1 cellular context compared by ENCODE assay signal in the genomic region with DNA sequence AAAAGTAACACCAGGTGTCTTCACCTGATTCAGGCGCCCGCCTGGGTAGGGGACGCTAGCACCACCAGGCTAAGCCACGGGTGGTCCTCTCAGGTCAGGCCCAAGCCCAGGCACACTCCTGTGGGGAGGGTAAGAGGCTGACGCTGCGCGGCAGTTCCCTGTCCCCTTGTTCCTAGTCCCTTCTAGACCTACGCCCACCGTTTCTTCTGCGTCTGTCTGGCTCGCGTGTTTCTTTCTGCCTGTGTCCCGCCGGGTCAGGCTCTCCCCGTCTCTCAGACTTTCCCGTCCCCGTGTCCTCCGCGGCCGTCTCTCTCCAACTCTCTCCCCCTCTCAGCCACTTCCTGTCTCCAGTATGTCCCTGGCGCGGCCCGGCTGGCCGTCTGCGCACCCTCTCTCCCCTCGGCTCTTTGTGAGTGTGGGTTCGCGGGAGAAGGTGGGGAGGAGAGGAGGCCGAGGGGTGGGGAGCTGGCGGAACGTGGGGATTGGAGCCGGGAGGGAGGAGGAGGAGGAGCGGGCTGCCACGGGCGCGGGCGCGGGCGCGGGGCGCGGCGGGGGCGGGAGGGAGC.
TF ChIP-seq lines count a peak whose summit lies in the region.

No MANE protein-coding gene starts in this region.

TF ChIP-seq in HCT116, 20 proteins besides CTCF, POLR2A, EP300 and RAD21:
- TF ChIP-seq REST (IDR thresholded peaks at IDR 0.05; ENCODE audit: low read depth) (no peak), ZNF274 (IDR thresholded peaks at IDR 0.05; ENCODE audit: low read depth, low read length) (no peak), POLR2AphosphoS5 (IDR thresholded peaks at IDR 0.05; ENCODE audit: low read depth, low read length) (peak; percentile 72)
